ENCODE assay signal across 16 cellular contexts in genomic region chr7:127582361-127582760, GRCh38. TPM values are rescaled to one million over a fixed set of nuclear protein-coding genes. Genes with fewer than 3 reads are reported as not detected.
DNase-seq lines count a peak whose midpoint lies in the region; ATAC-seq and TF ChIP-seq lines count a peak whose summit lies in the region.
"Had no signal": no experiment of that assay in that cellular context is flagged by ENCODE, and none has a peak within 500 bp of the region (broad histone marks: within the 10 kb centered on the region; RNA-seq: fewer than 3 reads in every experiment).

No MANE protein-coding gene starts in this region.

- peak; percentile 50 for ATAC-seq in Right ventricle myocardium superior (ENCODE audit: poor library complexity)
- no peak for ATAC-seq in GM21737 (IDR thresholded peaks at IDR 0.05; ENCODE audit: unreplicated experiment)
- no peak for ATAC-seq in HG03039 (IDR thresholded peaks at IDR 0.05; ENCODE audit: unreplicated experiment)

- H3K27me3 Mint-ChIP-seq in chondrocyte (ENCODE audit: low read depth): no peaks in the 10 kb centered on the region
- H3K27me3 Mint-ChIP-seq: activated naive CD4-positive, alpha-beta T cell treated with anti-CD3 and anti-CD28 coated beads, Interleukin-2, amount 10 ng/mL, durations not matched to agents 7 days and 5 days had no signal

- H3K79me1 ChIP-seq in neuronal stem cell (ENCODE audit: low read depth, low read length): peaks cover 6% of the 10 kb centered on the region

- no peak overlapping the region for H3K27ac Mint-ChIP-seq in chondrocyte (ENCODE audit: unreplicated experiment)
- H3K27ac Mint-ChIP-seq: HFFc6 had no signal

- no peak overlapping the region for H2BK15ac ChIP-seq in neuronal stem cell (ENCODE audit: low read length)

- H3K27me3 ChIP-seq in right atrium auricular region (no peaks in the 10 kb centered on the region), neuronal stem cell (ENCODE audit: control insufficient read depth in 3 of 3, insufficient read depth in 3 of 3, low read depth in 1 of 3, low read length in 3 of 3) (peaks cover 0 to under 1% (median 0%) of the 10 kb centered on the region in 3 experiments)
- H3K27me3 ChIP-seq: tibial artery had no signal

- H3K36me3 Mint-ChIP-seq in chondrocyte (ENCODE audit: low read depth): peaks cover 13% of the 10 kb centered on the region

- peaks cover 0 to 60% of the 10 kb centered on the region in 2 donors for H3K4me1 ChIP-seq in right atrium auricular region
- H3K4me1 ChIP-seq in neuronal stem cell (ENCODE audit: control insufficient read depth in 2 of 2, insufficient read depth in 1 of 2, low read depth in 1 of 2, low read length in 2 of 2): peaks cover 13% of the 10 kb centered on the region in 2 donors

- WGBS in neuronal stem cell (ENCODE audit: extremely low coverage in 2 of 2, insufficient read length in 2 of 2, insufficient replicate concordance in 1 of 2), 2 donors: no CpG with 5 or more reads among the region's 14 CpGs

- H3K9ac ChIP-seq in neuronal stem cell (ENCODE audit: low read depth, low read length, poor library complexity): peak overlapping the region; percentile 60

- no peak overlapping the region for H2BK120ac ChIP-seq in neuronal stem cell (ENCODE audit: low read depth, low read length)

- TF ChIP-seq CTCF in right atrium auricular region (IDR thresholded peaks at IDR 0.05): no peak
- no peak for TF ChIP-seq CTCF in fibroblast of mammary gland (conservative IDR thresholded peaks at IDR 0.05; ENCODE audit: control insufficient read depth, insufficient read depth, low read depth, low read length)
- no peak for TF ChIP-seq CTCF in chondrocyte (IDR thresholded peaks at IDR 0.05)

- H2BK12ac ChIP-seq in neuronal stem cell (ENCODE audit: low read length): no peak overlapping the region

- no peak overlapping the region for H2AK5ac ChIP-seq in neuronal stem cell (ENCODE audit: low read depth, low read length)

- H3K18ac ChIP-seq in neuronal stem cell (ENCODE audit: low read length): no peak overlapping the region

- H3K36me3 ChIP-seq in right atrium auricular region (peaks cover 27% of the 10 kb centered on the region), neuronal stem cell (replicated peaks in 1 of 2; ENCODE audit: control insufficient read depth in 2 of 2, insufficient read depth in 2 of 2, low read length in 2 of 2) (peaks cover 19 to 65% of the 10 kb centered on the region in 2 donors)

- no peak overlapping the region for H3K14ac ChIP-seq in neuronal stem cell (ENCODE audit: low read length)

- H2AFZ ChIP-seq in neuronal stem cell (ENCODE audit: low read length): no peak overlapping the region

- intact Hi-C loops in Right ventricle myocardium superior (cut with DNase I): loop anchor here (10.0 kb wide), 1 partner anchor 188 kb away; the partner anchor contains the start of gene ZNF800

- H3K9me3 ChIP-seq in right atrium auricular region (no peaks in the 10 kb centered on the region), neuronal stem cell (replicated peaks in 1 of 2; ENCODE audit: control insufficient read depth in 2 of 2, insufficient read depth in 1 of 2, low read depth in 1 of 2, low read length in 2 of 2) (no peaks in the 10 kb centered on the region)
- H3K9me3 ChIP-seq: tibial artery had no signal

- no peak overlapping the region for H3K23ac ChIP-seq in neuronal stem cell (ENCODE audit: low read depth, low read length, poor library complexity)

- DNase-seq in Right ventricle myocardium superior (peak; percentile 89), right atrium auricular region (ENCODE audit: low spot score) (no peak), fibroblast of mammary gland (ENCODE audit: low read depth) (peak; percentile 63), neuronal stem cell (ENCODE audit: low spot score) (no peak), chondrocyte (ENCODE audit: low spot score) (no peak)
- DNase-seq in activated CD8-positive, alpha-beta memory T cell treated with anti-CD3 and anti-CD28 coated beads for 24 hours: no peak
- DNase-seq: activated naive CD4-positive, alpha-beta T cell treated with anti-CD3 and anti-CD28 coated beads, Interleukin-2, amount 10 ng/mL, durations not matched to agents 7 days and 5 days; islet precursor cell; NCI-H2107; tibial artery had no signal

- H4K8ac ChIP-seq in neuronal stem cell (ENCODE audit: low read depth, low read length): no peak overlapping the region

- H3K4ac ChIP-seq in neuronal stem cell (ENCODE audit: low read length): no peak overlapping the region

- peaks cover 61% of the 10 kb centered on the region for H3K4me1 Mint-ChIP-seq in chondrocyte (ENCODE audit: low read depth)

- no peak overlapping the region for H3K4me2 ChIP-seq in neuronal stem cell (ENCODE audit: insufficient read depth, low read length, poor library complexity, severe bottlenecking)

- H2BK5ac ChIP-seq in neuronal stem cell (ENCODE audit: low read length): no peak overlapping the region

- H3K27ac ChIP-seq in right atrium auricular region (no peak overlapping the region), neuronal stem cell (replicated peaks; ENCODE audit: low read length) (no peak overlapping the region)
- H3K27ac ChIP-seq: skin epidermis, tibial artery, VCaP had no signal

- H3K9me3 Mint-ChIP-seq in chondrocyte (ENCODE audit: low read depth): no peaks in the 10 kb centered on the region
- H3K9me3 Mint-ChIP-seq: activated naive CD4-positive, alpha-beta T cell treated with anti-CD3 and anti-CD28 coated beads, Interleukin-2, amount 10 ng/mL, durations not matched to agents 7 days and 5 days; HFFc6 had no signal

- H3K4me3 Mint-ChIP-seq in chondrocyte (ENCODE audit: unreplicated experiment): no peak overlapping the region
- H3K4me3 Mint-ChIP-seq: activated naive CD4-positive, alpha-beta T cell treated with anti-CD3 and anti-CD28 coated beads, Interleukin-2, amount 10 ng/mL, durations not matched to agents 7 days and 5 days had no signal

- no peak overlapping the region for H4K91ac ChIP-seq in neuronal stem cell (ENCODE audit: low read depth, low read length, poor library complexity)

- H3K4me3 ChIP-seq in right atrium auricular region: no peak overlapping the region
- H3K4me3 ChIP-seq in fibroblast of mammary gland (ENCODE audit: control insufficient read depth, low read depth, low read length): no peak overlapping the region
- H3K4me3 ChIP-seq in neuronal stem cell (ENCODE audit: low read length in 2 of 2): no peak overlapping the region
- H3K4me3 ChIP-seq: skin epidermis, tibial artery had no signal

RNA-seq across cellular contexts. Expression of gene GCC1, which starts 3.0 kb away (rescaled TPM):
- total RNA-seq in Right ventricle myocardium superior (7.0 TPM), right atrium auricular region (10 to 100 TPM in 1 of 2 donors, 1 to 10 TPM in 1; 4.9 to 10.1 TPM), chondrocyte (15.8 to 19.9 TPM (median 18.9 TPM) in 3 replicates)
- 5.0 TPM for polyA plus RNA-seq in neuronal stem cell (2013, experiment 1 of 2)
- 4.9 TPM for polyA plus RNA-seq in neuronal stem cell (2013, experiment 2 of 2)

RNA-seq across cellular contexts. Expression of gene ARF5, which starts 5.8 kb away (rescaled TPM):
- 70.5 TPM for total RNA-seq in Right ventricle myocardium superior
- 100 to 1,000 TPM; 127 to 146 TPM for total RNA-seq in right atrium auricular region
- 174 TPM for polyA plus RNA-seq in neuronal stem cell (2013, experiment 1 of 2)
- 173 TPM for polyA plus RNA-seq in neuronal stem cell (2013, experiment 2 of 2)
- 137 to 143 TPM (median 137 TPM) in 3 replicates for total RNA-seq in chondrocyte

RNA-seq across cellular contexts. Expression of gene FSCN3, which starts 11.2 kb away (rescaled TPM):
- not detected for total RNA-seq in Right ventricle myocardium superior
- total RNA-seq in right atrium auricular region: 1 to 10 TPM in 1 of 2 donors, not detected in 1; 2.6 TPM
- 1.7 TPM for polyA plus RNA-seq in neuronal stem cell (2013, experiment 1 of 2)
- 1.1 TPM for polyA plus RNA-seq in neuronal stem cell (2013, experiment 2 of 2)
- total RNA-seq in chondrocyte: not detected in 3 replicates
- total RNA-seq: MCF 10A had no signal

RNA-seq across cellular contexts. Expression of gene PAX4, which starts 35.6 kb away (rescaled TPM):
- not detected for total RNA-seq in Right ventricle myocardium superior
- not detected for total RNA-seq in right atrium auricular region
- not detected for polyA plus RNA-seq in neuronal stem cell (2013, experiment 1 of 2)
- polyA plus RNA-seq in neuronal stem cell (2013, experiment 2 of 2): 0.03 TPM
- not detected in 3 replicates for total RNA-seq in chondrocyte
- total RNA-seq: HFFc6, MCF 10A had no signal

Comparison
In these comparisons a context has a peak if more than half of its experiments do, and no peak if none do; other contexts are left out.
1. DNase-seq: peak in Right ventricle myocardium superior (single experiment) and fibroblast of mammary gland (single experiment); none in right atrium auricular region (single experiment), neuronal stem cell (single experiment), chondrocyte (single experiment) and activated CD8-positive, alpha-beta memory T cell treated with anti-CD3 and anti-CD28 coated beads for 24 hours (single experiment).